ENCODE assay signal across 7 cellular contexts in the genomic region with DNA sequence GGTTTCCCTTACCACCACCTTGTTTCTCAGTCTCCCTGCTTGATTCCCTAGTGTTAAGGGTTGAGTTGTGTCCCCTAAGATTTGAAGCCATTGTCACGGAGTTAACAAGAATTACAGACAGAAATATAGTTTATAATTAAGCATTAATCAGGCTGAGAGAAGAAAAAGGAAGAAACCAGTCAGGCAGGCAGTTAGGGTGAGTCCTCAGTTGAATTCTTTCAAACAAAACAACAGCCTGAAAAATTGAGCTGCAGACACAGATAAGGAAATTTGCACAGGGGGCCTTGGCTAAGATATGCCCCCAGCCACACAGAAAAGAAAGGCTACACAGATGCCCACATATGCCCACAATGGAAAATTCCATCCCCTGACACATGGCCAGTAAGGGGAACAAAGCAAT.
"Had no signal": no experiment of that assay in that cellular context is flagged by ENCODE, and none has a peak within 500 bp of the region (broad histone marks: within the 10 kb centered on the region; RNA-seq: fewer than 3 reads in every experiment).

No MANE protein-coding gene starts in this region.

- H2AFZ ChIP-seq: GM23248 had no signal

- DNase-seq: GM23248, GOT3, H9, HCEC 1CT, KG1 had no signal

- H3K9ac ChIP-seq: GM23248 had no signal

- H3K27ac ChIP-seq: GM23248 had no signal

- FAIRE-seq: H54, HTR-8/SVneo had no signal

- H3K4me3 ChIP-seq: GM23248 had no signal
